Comparison of ENCODE assay signal across 8 cellular contexts in genomic region chr18:76491801-76492668, GRCh38.
DNase-seq lines count a peak whose midpoint lies in the region; ATAC-seq and TF ChIP-seq lines count a peak whose summit lies in the region.

No MANE protein-coding gene starts in this region.

- no peak for ATAC-seq in HG03139 (IDR thresholded peaks at IDR 0.05; ENCODE audit: unreplicated experiment)

- H3K27ac ChIP-seq in mucosa of rectum (ENCODE audit: low read depth in 2 of 2, low read length in 2 of 2) (peak overlapping the region; percentile 83 to 85), tibial artery (peak overlapping the region; percentile 53 to 62)

- TF ChIP-seq CTCF in epithelial cell of esophagus (IDR thresholded peaks at IDR 0.05; ENCODE audit: insufficient read depth, low read depth, low read length, missing control alignments) (no peak), tibial artery (IDR thresholded peaks at IDR 0.05) (no peak)

- H3K9me3 ChIP-seq in mucosa of rectum (ENCODE audit: control insufficient read depth in 2 of 2, low read length in 2 of 2) = no peaks in the 10 kb centered on the region
- no peaks in the 10 kb centered on the region for H3K9me3 ChIP-seq in tibial artery

- intact Hi-C loops in tibial artery (cut with DNase I; ENCODE audit: low total_unique reads) = no loop called here

- peak overlapping the region; percentile 67 for H3K4me3 ChIP-seq in epithelial cell of esophagus (ENCODE audit: low read length)
- H3K4me3 ChIP-seq in mucosa of rectum (ENCODE audit: low read length in 2 of 2) = peak overlapping the region; percentile 89 to 99
- H3K4me3 ChIP-seq in tibial artery = peak overlapping the region; percentile 56 to 57

- peak overlapping the region; percentile 60 to 75 for H3K9ac ChIP-seq in mucosa of rectum (ENCODE audit: low read depth in 1 of 2, low read length in 2 of 2)

- DNase-seq in NCI-H2081 (lab: John Stamatoyannopoulos, UW) = peak; percentile 46 to 69
- no peak for DNase-seq in NCI-H2081 treated with DMSO at 0.1 percent for 48 hours (lab: John Stamatoyannopoulos, UW)
- DNase-seq in KBM-7 = peak; percentile 49
- peak; percentile 39 to 58 for DNase-seq in activated CD4-positive, alpha-beta T cell treated with anti-CD3 and anti-CD28 coated beads, Interleukin-2, amount 50 U/mL, for 48 hours
- DNase-seq in epithelial cell of esophagus (ENCODE audit: low read depth) = peak; percentile 50
- DNase-seq in tibial artery = no peak

- H3K27me3 ChIP-seq in mucosa of rectum (ENCODE audit: control insufficient read depth in 2 of 2, insufficient read depth in 2 of 2, low read length in 2 of 2) = no peaks in the 10 kb centered on the region
- peaks cover 0 to 74% of the 10 kb centered on the region in 2 donors for H3K27me3 ChIP-seq in tibial artery

- H3K36me3 ChIP-seq in mucosa of rectum (ENCODE audit: control insufficient read depth in 2 of 2, insufficient read depth in 2 of 2, low read length in 2 of 2) = no peaks in the 10 kb centered on the region
- no peaks in the 10 kb centered on the region for H3K36me3 ChIP-seq in tibial artery

- in situ Hi-C loops in KBM-7 (cut with MboI; ENCODE audit: low pct_unique_long_range_greater_than_20kb, low sequenced_read_pairs) = no loop called here

- H3K4me1 ChIP-seq in mucosa of rectum (ENCODE audit: control insufficient read depth in 2 of 2, insufficient read depth in 2 of 2, low read length in 2 of 2) (peaks cover 19 to 20% of the 10 kb centered on the region in 2 donors), tibial artery (peaks cover 0 to 55% (median 41%) of the 10 kb centered on the region in 4 donors)

Comparison
In these comparisons a context has a peak if more than half of its experiments do, and no peak if none do; other contexts are left out.
1. DNase-seq: peak in NCI-H2081 (2 of 2), KBM-7 (single experiment), activated CD4-positive, alpha-beta T cell treated with anti-CD3 and anti-CD28 coated beads, Interleukin-2, amount 50 U/mL, for 48 hours (2 of 2) and epithelial cell of esophagus (single experiment); none in NCI-H2081 treated with DMSO at 0.1 percent for 48 hours (single experiment) and tibial artery (0 of 2).
2. Peak in every context shown above with its lines, with median percentiles within 50 percentile points of each other: H3K4me3 ChIP-seq.